ENCODE assay signal across 15 cellular contexts in genomic region chr5:119336262-119336661, GRCh38. TPM values are rescaled to one million over a fixed set of nuclear protein-coding genes. Genes with fewer than 3 reads are reported as not detected.
A peak's percentile ranks its signal among the peaks of the same experiment; 100 is the strongest.
DNase-seq lines count a peak whose midpoint lies in the region; ATAC-seq and TF ChIP-seq lines count a peak whose summit lies in the region.
"Had no signal": no experiment of that assay in that cellular context is flagged by ENCODE, and none has a peak within 500 bp of the region (broad histone marks: within the 10 kb centered on the region; RNA-seq: fewer than 3 reads in every experiment).

No MANE protein-coding gene starts in this region.

- CTCF ChIA-PET in activated CD4-positive, alpha-beta memory T cell treated with anti-CD3 and anti-CD28 coated beads, Interleukin-2, amount 10 ng/mL, durations not matched to agents 7 days and 5 days (lab: Charles Lee) = interaction anchor here (1.1 to 10.4 kb wide), 10 partner anchors 12 to 348 kb away, joined by 3 to 77 read pairs (median 6); partner anchors contain the start of genes DMXL1, DTWD2 and TNFAIP8

- peak overlapping the region; percentile 77 for H3K27ac Mint-ChIP-seq in T-helper 2 cell treated with Interferon-gamma antibody and Interleukin-4, amounts not matched to agents 5 μg/mL and 100 μg/mL, for 36 hours
- H3K27ac Mint-ChIP-seq in activated CD4-positive, alpha-beta memory T cell treated with anti-CD3 and anti-CD28 coated beads, Interleukin-2, amount 10 ng/mL, durations not matched to agents 7 days and 5 days = peak overlapping the region; percentile 94
- H3K27ac Mint-ChIP-seq in natural killer cell = peak overlapping the region; percentile 84 to 86

- H3K27me3 Mint-ChIP-seq in T-helper 2 cell treated with Interferon-gamma antibody and Interleukin-4, amounts not matched to agents 5 μg/mL and 100 μg/mL, for 36 hours (ENCODE audit: low read depth) = no peaks in the 10 kb centered on the region
- no peaks in the 10 kb centered on the region for H3K27me3 Mint-ChIP-seq in activated CD4-positive, alpha-beta memory T cell treated with anti-CD3 and anti-CD28 coated beads, Interleukin-2, amount 10 ng/mL, durations not matched to agents 7 days and 5 days
- no peaks in the 10 kb centered on the region for H3K27me3 Mint-ChIP-seq in natural killer cell (ENCODE audit: low read depth in 2 of 2)

- TF ChIP-seq POLR2A in GM18505 (IDR thresholded peaks at IDR 0.05; ENCODE audit: borderline replicate concordance, extremely low read depth, insufficient read depth, insufficient read length) = peak; percentile 20

- ATAC-seq in GM18505 (IDR thresholded peaks at IDR 0.05; ENCODE audit: unreplicated experiment) (no peak), natural killer cell (no peak), HG02884 (IDR thresholded peaks at IDR 0.05; ENCODE audit: unreplicated experiment) (no peak), GM18867 (IDR thresholded peaks at IDR 0.05; ENCODE audit: unreplicated experiment) (no peak)
- ATAC-seq: body of pancreas, lower lobe of right lung had no signal

- no peak for DNase-seq in T-helper 2 cell treated with Interferon-gamma antibody and Interleukin-4, amounts not matched to agents 5 μg/mL and 100 μg/mL, for 36 hours (ENCODE audit: low spot score)
- DNase-seq in T-helper 2 cell = no peak
- DNase-seq in activated CD4-positive, alpha-beta memory T cell treated with anti-CD3 and anti-CD28 coated beads, Interleukin-2, amount 10 ng/mL, durations not matched to agents 7 days and 5 days = no peak
- no peak for DNase-seq in natural killer cell
- no peak for DNase-seq in NCI-H2107 (lab: John Stamatoyannopoulos, UW)
- DNase-seq: body of pancreas, Caco-2, lower lobe of right lung, NCI-H146, NCI-H526 treated with DMSO at 0.1 percent for 48 hours, nucleus accumbens, tibial artery had no signal

- intact Hi-C loops in natural killer cell (cut with micrococcal nuclease) = loop anchor here (10.0 kb wide), 1 partner anchor 261 kb away; the partner anchor contains the start of gene DMXL1

- peak overlapping the region; percentile 86 for H3K4me3 Mint-ChIP-seq in T-helper 2 cell treated with Interferon-gamma antibody and Interleukin-4, amounts not matched to agents 5 μg/mL and 100 μg/mL, for 36 hours
- peak overlapping the region; percentile 85 for H3K4me3 Mint-ChIP-seq in activated CD4-positive, alpha-beta memory T cell treated with anti-CD3 and anti-CD28 coated beads, Interleukin-2, amount 10 ng/mL, durations not matched to agents 7 days and 5 days
- H3K4me3 Mint-ChIP-seq in natural killer cell = no peak overlapping the region

- H3K9me3 Mint-ChIP-seq in T-helper 2 cell treated with Interferon-gamma antibody and Interleukin-4, amounts not matched to agents 5 μg/mL and 100 μg/mL, for 36 hours = no peaks in the 10 kb centered on the region
- H3K9me3 Mint-ChIP-seq in activated CD4-positive, alpha-beta memory T cell treated with anti-CD3 and anti-CD28 coated beads, Interleukin-2, amount 10 ng/mL, durations not matched to agents 7 days and 5 days = no peaks in the 10 kb centered on the region
- no peaks in the 10 kb centered on the region for H3K9me3 Mint-ChIP-seq in natural killer cell

- H3K4me1 Mint-ChIP-seq in T-helper 2 cell treated with Interferon-gamma antibody and Interleukin-4, amounts not matched to agents 5 μg/mL and 100 μg/mL, for 36 hours (ENCODE audit: low read depth) = peaks cover 79% of the 10 kb centered on the region
- peaks cover 79% of the 10 kb centered on the region for H3K4me1 Mint-ChIP-seq in activated CD4-positive, alpha-beta memory T cell treated with anti-CD3 and anti-CD28 coated beads, Interleukin-2, amount 10 ng/mL, durations not matched to agents 7 days and 5 days
- peaks cover 91 to 96% of the 10 kb centered on the region in 2 donors for H3K4me1 Mint-ChIP-seq in natural killer cell

- POLR2A ChIA-PET in activated CD4-positive, alpha-beta memory T cell treated with anti-CD3 and anti-CD28 coated beads, Interleukin-2, amount 10 ng/mL, durations not matched to agents 7 days and 5 days (lab: Charles Lee) = interaction anchor here (0.6 to 23.6 kb wide), 11 partner anchors 5 to 265 kb away, joined by 3 to 779 read pairs (median 64); partner anchors contain the start of genes DMXL1 and TNFAIP8

- TF ChIP-seq CTCF in natural killer cell (IDR thresholded peaks at IDR 0.05) = no peak

- peaks cover 51% of the 10 kb centered on the region for H3K36me3 Mint-ChIP-seq in T-helper 2 cell treated with Interferon-gamma antibody and Interleukin-4, amounts not matched to agents 5 μg/mL and 100 μg/mL, for 36 hours (ENCODE audit: low read depth)
- peaks cover 48% of the 10 kb centered on the region for H3K36me3 Mint-ChIP-seq in activated CD4-positive, alpha-beta memory T cell treated with anti-CD3 and anti-CD28 coated beads, Interleukin-2, amount 10 ng/mL, durations not matched to agents 7 days and 5 days (ENCODE audit: low read depth)
- no peaks in the 10 kb centered on the region for H3K36me3 Mint-ChIP-seq in natural killer cell

RNA-seq across cellular contexts. Expression of gene TNFAIP8, which starts 19.6 kb away (rescaled TPM):
- total RNA-seq in activated CD4-positive, alpha-beta memory T cell treated with anti-CD3 and anti-CD28 coated beads, Interleukin-2, amount 10 ng/mL, durations not matched to agents 7 days and 5 days = 100 to 1,000 TPM; 161 to 163 TPM
- total RNA-seq in natural killer cell = 10 to 100 TPM; 47.6 to 87.5 (median 76.3) TPM
